21 cellular contexts compared by ENCODE assay signal in the genomic region with DNA sequence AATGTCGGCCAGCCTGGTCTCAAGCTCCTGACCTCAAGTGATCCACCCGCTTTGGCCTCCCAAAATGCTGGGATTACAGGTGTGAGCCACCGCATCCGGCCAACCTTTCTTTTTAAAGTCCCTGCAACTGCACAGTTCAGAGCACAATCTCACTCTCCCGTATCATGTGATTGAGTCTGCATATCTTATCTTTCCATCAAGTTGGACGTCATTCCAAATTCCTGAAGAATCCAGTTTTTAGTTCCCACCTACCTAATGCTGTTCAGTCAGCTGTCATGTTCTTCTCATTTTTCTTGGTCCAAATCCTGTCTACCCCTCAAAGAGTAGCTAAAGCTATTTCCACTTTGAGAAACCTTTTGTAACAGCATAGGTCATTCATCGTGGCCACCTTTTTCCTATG.
A peak's percentile ranks its signal among the peaks of the same experiment; 100 is the strongest.
DNase-seq lines count a peak whose midpoint lies in the region; ATAC-seq and TF ChIP-seq lines count a peak whose summit lies in the region.
"Had no signal": no experiment of that assay in that cellular context is flagged by ENCODE, and none has a peak within 500 bp of the region (broad histone marks: within the 10 kb centered on the region; RNA-seq: fewer than 3 reads in every experiment).

No MANE protein-coding gene starts in this region.

- no peak overlapping the region for H2BK120ac ChIP-seq in trophoblast cell (ENCODE audit: insufficient read depth, low read length, poor library complexity)

- H2AK5ac ChIP-seq in trophoblast cell (ENCODE audit: low read length), result no peak overlapping the region

- H3K9ac ChIP-seq in Karpas-422 (ENCODE audit: low read length), result no peak overlapping the region
- H3K9ac ChIP-seq in trophoblast cell (ENCODE audit: low read length), result no peak overlapping the region
- H3K9ac ChIP-seq: BLaER1 had no signal

- H2BK5ac ChIP-seq in trophoblast cell (ENCODE audit: low read depth, low read length, poor library complexity), result no peak overlapping the region

- no peak overlapping the region for H3K27ac ChIP-seq in GM23338 (ENCODE audit: low read depth)
- H3K27ac ChIP-seq in Karpas-422 (ENCODE audit: low read length), result no peak overlapping the region
- H3K27ac ChIP-seq in trophoblast cell (ENCODE audit: low read depth, low read length), result no peak overlapping the region
- H3K27ac ChIP-seq: BLaER1 had no signal

- no peaks in the 10 kb centered on the region for H3K4me1 ChIP-seq in GM23338 (ENCODE audit: insufficient read depth)
- H3K4me1 ChIP-seq in Karpas-422 (ENCODE audit: low read length), result no peaks in the 10 kb centered on the region
- no peaks in the 10 kb centered on the region for H3K4me1 ChIP-seq in trophoblast cell (ENCODE audit: control insufficient read depth in 1 of 2, insufficient read depth in 2 of 2, low read length in 2 of 2)
- H3K4me1 ChIP-seq: BE2C had no signal

- H4K12ac ChIP-seq in trophoblast cell (ENCODE audit: low read depth, low read length), result no peak overlapping the region

- H3K9me2 ChIP-seq in GM23338 (ENCODE audit: insufficient read depth), result no peaks in the 10 kb centered on the region; the same call in 1 of the 2 replicates
- H3K9me2 ChIP-seq in Karpas-422 (replicated peaks; ENCODE audit: insufficient read depth, low read length), result no peaks in the 10 kb centered on the region

- peaks cover 9% of the 10 kb centered on the region; the same call in 2 of the 3 replicates for H3K9me3 Mint-ChIP-seq in GM23338

- no peak overlapping the region for H2BK12ac ChIP-seq in trophoblast cell (ENCODE audit: low read length)

- H3K4me2 ChIP-seq in GM23338, result no peak overlapping the region
- no peak overlapping the region for H3K4me2 ChIP-seq in Karpas-422 (ENCODE audit: low read depth, low read length, poor library complexity, severe bottlenecking)
- no peak overlapping the region for H3K4me2 ChIP-seq in trophoblast cell (ENCODE audit: low read length)
- H3K4me2 ChIP-seq: BLaER1 had no signal

- H3K23ac ChIP-seq in trophoblast cell (ENCODE audit: low read length), result no peak overlapping the region

- H3K14ac ChIP-seq in trophoblast cell (ENCODE audit: low read length), result no peak overlapping the region

- H3K36me3 Mint-ChIP-seq in GM23338 (ENCODE audit: low read depth), result peaks cover 2% of the 10 kb centered on the region; the same call in 1 of the 3 replicates
- H3K36me3 Mint-ChIP-seq: CD14-positive monocyte had no signal

- H3K4me1 Mint-ChIP-seq in GM23338, result peaks cover 18% of the 10 kb centered on the region
- H3K4me1 Mint-ChIP-seq: CD14-positive monocyte; CD4-positive, alpha-beta memory T cell; CD4-positive, CD25-positive, alpha-beta regulatory T cell; CD8-positive, alpha-beta memory T cell had no signal

- H3K27ac Mint-ChIP-seq in GM23338, result no peak overlapping the region
- H3K27ac Mint-ChIP-seq: CD14-positive monocyte; CD4-positive, alpha-beta memory T cell; CD4-positive, CD25-positive, alpha-beta regulatory T cell had no signal

- no peak overlapping the region for H4K91ac ChIP-seq in trophoblast cell (ENCODE audit: low read depth, low read length)

- H3K4ac ChIP-seq in trophoblast cell (ENCODE audit: low read depth, low read length), result no peak overlapping the region

- no peaks in the 10 kb centered on the region for H4K20me1 ChIP-seq in GM23338 (replicated peaks; ENCODE audit: insufficient read depth)
- H4K20me1 ChIP-seq in Karpas-422 (ENCODE audit: insufficient read depth, low read depth, low read length), result no peaks in the 10 kb centered on the region
- H4K20me1 ChIP-seq: BLaER1 had no signal

- no peaks in the 10 kb centered on the region for H3K79me1 ChIP-seq in trophoblast cell (ENCODE audit: low read length)

- ATAC-seq in GM23338, result no peak

- H4K8ac ChIP-seq in trophoblast cell (ENCODE audit: low read depth, low read length), result no peak overlapping the region

- H3K4me3 ChIP-seq in GM23338 (no peak overlapping the region), Karpas-422 (ENCODE audit: low read length) (no peak overlapping the region), trophoblast cell (ENCODE audit: low read depth, low read length) (no peak overlapping the region)
- H3K4me3 ChIP-seq: BLaER1, GM12878 had no signal

- H3K36me3 ChIP-seq in GM23338 (ENCODE audit: insufficient read depth), result no peaks in the 10 kb centered on the region
- H3K36me3 ChIP-seq in Karpas-422 (ENCODE audit: insufficient read depth, low read length), result no peaks in the 10 kb centered on the region
- no peaks in the 10 kb centered on the region for H3K36me3 ChIP-seq in trophoblast cell (ENCODE audit: control insufficient read depth in 1 of 2, insufficient read depth in 2 of 2, low read length in 2 of 2)
- H3K36me3 ChIP-seq: BE2C, BLaER1 had no signal

- WGBS in trophoblast cell (ENCODE audit: extremely low coverage, insufficient coverage, insufficient read length), result no CpG with 5 or more reads among the region's 7 CpGs

- no peaks in the 10 kb centered on the region for H3F3A ChIP-seq in GM23338 (replicated peaks; ENCODE audit: low read depth)

- H3K9me3 ChIP-seq in Karpas-422 (ENCODE audit: low read length), result no peaks in the 10 kb centered on the region
- H3K9me3 ChIP-seq in trophoblast cell (ENCODE audit: insufficient read depth, low read depth, low read length), result no peaks in the 10 kb centered on the region
- H3K9me3 ChIP-seq: BE2C had no signal

- H3K27me3 Mint-ChIP-seq in GM23338 (ENCODE audit: insufficient read depth, low read depth, poor library complexity), result no peaks in the 10 kb centered on the region

- DNase-seq in GM23338 (ENCODE audit: low spot score) (no peak), Karpas-422 (peak; percentile 11), trophoblast cell (peak; percentile 54 to 94), NCI-H1105 (lab: John Stamatoyannopoulos, UW) (no peak), SW480 (ENCODE audit: low spot score) (no peak)
- DNase-seq: 8988T, C1 segment of cervical spinal cord, COR-L47, DMS 273 treated with DMSO at 0.1 percent for 48 hours, DMS153, DMS79, DND-41, EL, GDM1 had no signal

- H2AFZ ChIP-seq in GM23338, result peak overlapping the region; percentile 38
- H2AFZ ChIP-seq in Karpas-422 (ENCODE audit: low read length), result no peak overlapping the region
- H2AFZ ChIP-seq in trophoblast cell (ENCODE audit: insufficient read depth, low read length, poor library complexity), result no peak overlapping the region

- no peak for TF ChIP-seq CTCF in GM23338 (conservative IDR thresholded peaks at IDR 0.05; ENCODE audit: low read depth in 2 of 2)

- H3K79me2 ChIP-seq in GM23338 (replicated peaks; ENCODE audit: insufficient read depth) (no peaks in the 10 kb centered on the region), Karpas-422 (ENCODE audit: low read length) (no peaks in the 10 kb centered on the region), trophoblast cell (ENCODE audit: control insufficient read depth, insufficient read depth, low read length, poor library complexity) (no peaks in the 10 kb centered on the region)

- H3K18ac ChIP-seq in trophoblast cell (ENCODE audit: low read length), result no peak overlapping the region

- no peak overlapping the region for H3K4me3 Mint-ChIP-seq in GM23338
- H3K4me3 Mint-ChIP-seq: CD14-positive monocyte; CD4-positive, alpha-beta memory T cell; CD4-positive, CD25-positive, alpha-beta regulatory T cell; CD8-positive, alpha-beta memory T cell had no signal

- H3K27me3 ChIP-seq in GM23338 (ENCODE audit: insufficient read depth), result no peaks in the 10 kb centered on the region
- no peaks in the 10 kb centered on the region; the same call in 1 of the 2 replicates for H3K27me3 ChIP-seq in Karpas-422 (ENCODE audit: low read length)
- H3K27me3 ChIP-seq in trophoblast cell (ENCODE audit: insufficient read depth, low read length), result no peaks in the 10 kb centered on the region
- H3K27me3 ChIP-seq: BE2C, BLaER1 had no signal

TF ChIP-seq in GM23338, 12 proteins besides CTCF, POLR2A, EP300 and RAD21 (continues in another document):
- TF ChIP-seq EZH2phosphoT487 (IDR thresholded peaks at IDR 0.05; ENCODE audit: unreplicated experiment) (no peak), ZNF114 (CRISPR knock-in tag; IDR thresholded peaks at IDR 0.05) (no peak)

Comparison
In these comparisons a context has a peak if more than half of its experiments do, and no peak if none do; other contexts are left out.
1. DNase-seq: peak in Karpas-422 (single experiment) and trophoblast cell (2 of 2); none in GM23338 (single experiment), NCI-H1105 (single experiment) and SW480 (single experiment).